ENCODE assay signal across 8 cellular contexts in the genomic region with DNA sequence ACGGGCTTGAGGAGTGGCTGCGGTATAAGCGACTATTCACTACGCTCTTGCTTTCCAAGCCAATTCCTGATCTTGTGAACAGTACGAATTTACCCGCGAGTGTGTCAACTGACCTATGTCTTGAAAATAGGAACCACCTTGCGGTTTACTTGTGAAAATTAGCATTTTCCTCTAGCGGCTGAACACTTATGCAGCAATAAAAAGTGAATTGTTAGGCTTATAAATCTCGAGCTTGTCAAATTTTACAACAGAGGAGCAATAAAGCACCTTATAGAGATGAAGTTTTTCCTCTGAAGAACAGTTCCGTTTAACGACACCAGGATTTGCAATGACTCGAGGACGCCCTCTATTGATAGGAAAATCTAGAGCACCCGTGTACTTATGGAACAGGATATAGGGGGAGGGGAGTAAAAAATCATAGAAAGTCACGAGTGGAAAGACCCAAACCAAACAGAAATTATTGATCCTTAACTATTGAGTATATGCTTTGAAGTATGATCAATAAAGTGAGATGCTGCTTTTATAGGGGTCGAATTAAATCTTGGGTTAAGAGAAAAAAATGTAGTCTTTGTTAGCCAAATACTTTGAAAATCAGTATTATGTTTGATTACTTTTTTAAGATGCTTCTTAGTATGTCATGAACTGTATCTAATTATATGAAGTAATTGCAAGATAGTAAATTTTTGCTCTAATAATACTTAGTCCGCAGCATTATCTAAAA. TPM values are rescaled to one million over a fixed set of nuclear protein-coding genes. Genes with fewer than 3 reads are reported as not detected.
DNase-seq lines count a peak whose midpoint lies in the region; FAIRE-seq and TF ChIP-seq lines count a peak whose summit lies in the region.

No MANE protein-coding gene starts in this region.

- H3K4me3 ChIP-seq in OCI-LY1 (ENCODE audit: low read depth, low read length, poor library complexity, severe bottlenecking) (no peak overlapping the region), fibroblast of villous mesenchyme (ENCODE audit: low read depth, low read length) (peak overlapping the region; percentile 78)

- no peaks in the 10 kb centered on the region for H3K9me3 ChIP-seq in OCI-LY1 (ENCODE audit: low read length)

- peaks cover 12% of the 10 kb centered on the region for H3K27me3 Mint-ChIP-seq in neural crest cell (ENCODE audit: low read depth)

- no peak overlapping the region for H3K27ac ChIP-seq in OCI-LY1 (ENCODE audit: low read depth, low read length, poor library complexity, severe bottlenecking)

- H3K4me1 ChIP-seq in OCI-LY1 (ENCODE audit: insufficient read depth, low read length, severe bottlenecking): peaks cover 37% of the 10 kb centered on the region

- H2AFZ ChIP-seq in OCI-LY1 (ENCODE audit: low read length): no peak overlapping the region

- no peaks in the 10 kb centered on the region for H3F3A ChIP-seq in OCI-LY1 (ENCODE audit: insufficient read depth, low read length)

- peak; percentile 57 for TF ChIP-seq RAD21 in Ishikawa (IDR thresholded peaks at IDR 0.05; ENCODE audit: low read depth)

- no peaks in the 10 kb centered on the region for H3K27me3 ChIP-seq in OCI-LY1 (ENCODE audit: insufficient read depth, low read length)

- no peaks in the 10 kb centered on the region for H3K36me3 ChIP-seq in OCI-LY1 (ENCODE audit: insufficient read depth, low read length)

- no peak overlapping the region for H3K9ac ChIP-seq in OCI-LY1 (ENCODE audit: low read length)

- H3K27ac Mint-ChIP-seq in neural crest cell (ENCODE audit: unreplicated experiment): peak overlapping the region; percentile 96

- TF ChIP-seq CTCF in OCI-LY1 (IDR thresholded peaks at IDR 0.05; ENCODE audit: low read length) (peak; percentile 96), fibroblast of villous mesenchyme (IDR thresholded peaks at IDR 0.05; ENCODE audit: insufficient read depth, low read depth, low read length) (peak; percentile 95), neural crest cell (conservative IDR thresholded peaks at IDR 0.05) (peak; percentile 92)

- peak; percentile 6 for DNase-seq in NK-92 treated with Interleukin-12 subunit alpha and Interleukin-12 subunit beta, amount 100 ng/mL, for 24 hours (lab: John Stamatoyannopoulos, UW)
- no peak for DNase-seq in NK-92 (lab: John Stamatoyannopoulos, UW; ENCODE audit: unreplicated experiment)
- DNase-seq in activated naive CD4-positive, alpha-beta T cell treated with Interleukin-2 at 50 U/mL for 16 hours: peak; percentile 56
- peak; percentile 93 for DNase-seq in fibroblast of villous mesenchyme (ENCODE audit: low read depth)
- peak; percentile 66 for DNase-seq in neural crest cell (ENCODE audit: low read depth, low spot score)
- peak; percentile 54 for DNase-seq in urothelium cell line (ENCODE audit: low spot score)

- no peaks in the 10 kb centered on the region for H4K20me1 ChIP-seq in OCI-LY1 (ENCODE audit: insufficient read depth, low read length)

- H3K4me1 Mint-ChIP-seq in neural crest cell: peaks cover 59% of the 10 kb centered on the region

- peak overlapping the region; percentile 36 for H3K4me2 ChIP-seq in OCI-LY1 (ENCODE audit: low read length)

- H3K9me3 Mint-ChIP-seq in neural crest cell: no peaks in the 10 kb centered on the region

- H3K79me2 ChIP-seq in OCI-LY1 (ENCODE audit: insufficient read depth, low read length): no peaks in the 10 kb centered on the region

- peaks cover 31% of the 10 kb centered on the region for H3K36me3 Mint-ChIP-seq in neural crest cell (ENCODE audit: low read depth)

- no peak for TF ChIP-seq EP300 in Ishikawa (IDR thresholded peaks at IDR 0.05; ENCODE audit: borderline replicate concordance)

- no peaks in the 10 kb centered on the region for H3K9me2 ChIP-seq in OCI-LY1 (ENCODE audit: low read depth, low read length)

- peak overlapping the region; percentile 94 for H3K4me3 Mint-ChIP-seq in neural crest cell

- FAIRE-seq in urothelium cell line (lab: Jason Lieb, UNC): no peak

TF ChIP-seq in Ishikawa, 13 proteins besides CTCF, POLR2A, EP300 and RAD21:
- TF ChIP-seq TEAD4 (IDR thresholded peaks at IDR 0.05) (no peak), YY1 (IDR thresholded peaks at IDR 0.05; ENCODE audit: low read depth) (no peak), CREB1 (IDR thresholded peaks at IDR 0.05; ENCODE audit: low read depth) (no peak), EGR1 (IDR thresholded peaks at IDR 0.05) (no peak), ZBTB7A (IDR thresholded peaks at IDR 0.05; ENCODE audit: low read depth) (no peak), NFIC (IDR thresholded peaks at IDR 0.05) (no peak)
- TF ChIP-seq, protein P1, sequence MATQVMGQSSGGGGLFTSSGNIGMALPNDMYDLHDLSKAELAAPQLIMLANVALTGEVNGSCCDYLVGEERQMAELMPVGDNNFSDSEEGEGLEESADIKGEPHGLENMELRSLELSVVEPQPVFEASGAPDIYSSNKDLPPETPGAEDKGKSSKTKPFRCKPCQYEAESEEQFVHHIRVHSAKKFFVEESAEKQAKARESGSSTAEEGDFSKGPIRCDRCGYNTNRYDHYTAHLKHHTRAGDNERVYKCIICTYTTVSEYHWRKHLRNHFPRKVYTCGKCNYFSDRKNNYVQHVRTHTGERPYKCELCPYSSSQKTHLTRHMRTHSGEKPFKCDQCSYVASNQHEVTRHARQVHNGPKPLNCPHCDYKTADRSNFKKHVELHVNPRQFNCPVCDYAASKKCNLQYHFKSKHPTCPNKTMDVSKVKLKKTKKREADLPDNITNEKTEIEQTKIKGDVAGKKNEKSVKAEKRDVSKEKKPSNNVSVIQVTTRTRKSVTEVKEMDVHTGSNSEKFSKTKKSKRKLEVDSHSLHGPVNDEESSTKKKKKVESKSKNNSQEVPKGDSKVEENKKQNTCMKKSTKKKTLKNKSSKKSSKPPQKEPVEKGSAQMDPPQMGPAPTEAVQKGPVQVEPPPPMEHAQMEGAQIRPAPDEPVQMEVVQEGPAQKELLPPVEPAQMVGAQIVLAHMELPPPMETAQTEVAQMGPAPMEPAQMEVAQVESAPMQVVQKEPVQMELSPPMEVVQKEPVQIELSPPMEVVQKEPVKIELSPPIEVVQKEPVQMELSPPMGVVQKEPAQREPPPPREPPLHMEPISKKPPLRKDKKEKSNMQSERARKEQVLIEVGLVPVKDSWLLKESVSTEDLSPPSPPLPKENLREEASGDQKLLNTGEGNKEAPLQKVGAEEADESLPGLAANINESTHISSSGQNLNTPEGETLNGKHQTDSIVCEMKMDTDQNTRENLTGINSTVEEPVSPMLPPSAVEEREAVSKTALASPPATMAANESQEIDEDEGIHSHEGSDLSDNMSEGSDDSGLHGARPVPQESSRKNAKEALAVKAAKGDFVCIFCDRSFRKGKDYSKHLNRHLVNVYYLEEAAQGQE (IDR thresholded peaks at IDR 0.05; ENCODE audit: low read depth): no peak
- TF ChIP-seq, protein P2, sequence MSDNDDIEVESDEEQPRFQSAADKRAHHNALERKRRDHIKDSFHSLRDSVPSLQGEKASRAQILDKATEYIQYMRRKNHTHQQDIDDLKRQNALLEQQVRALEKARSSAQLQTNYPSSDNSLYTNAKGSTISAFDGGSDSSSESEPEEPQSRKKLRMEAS (IDR thresholded peaks at IDR 0.05): no peak

RNA-seq across cellular contexts. Expression of a gene that starts 1.9 kb away (rescaled TPM):
- total RNA-seq in fibroblast of villous mesenchyme (94.1 and 101 TPM in 2 replicates), neural crest cell (98.3 and 99.4 TPM in 2 replicates)
